ENCODE assay signal across 22 cellular contexts in the genomic region with DNA sequence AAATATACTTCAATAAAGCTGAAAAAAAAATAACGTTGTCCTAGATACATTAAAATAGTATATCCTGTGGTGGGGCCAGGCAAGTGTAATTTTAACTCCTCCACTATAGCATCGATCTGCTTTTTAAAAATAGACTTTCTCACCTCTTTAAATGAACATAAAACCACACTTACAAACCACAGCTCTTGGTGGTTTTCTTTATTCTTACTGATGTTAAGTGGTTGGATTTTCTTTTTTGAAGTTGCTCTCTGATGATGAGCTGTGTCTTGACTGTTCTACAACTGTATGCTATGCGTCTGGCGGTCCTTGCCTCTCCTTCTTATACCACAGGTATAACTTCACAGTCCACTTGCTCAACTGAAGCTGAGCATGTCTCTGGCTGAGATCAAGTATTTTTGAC.
DNase-seq lines count a peak whose midpoint lies in the region; ATAC-seq and TF ChIP-seq lines count a peak whose summit lies in the region.
"Had no signal": no experiment of that assay in that cellular context is flagged by ENCODE, and none has a peak within 500 bp of the region (broad histone marks: within the 10 kb centered on the region; RNA-seq: fewer than 3 reads in every experiment).

No MANE protein-coding gene starts in this region.

- H3K27me3 ChIP-seq in Loucy (ENCODE audit: insufficient read depth, low read length, poor library complexity, severe bottlenecking) (no peaks in the 10 kb centered on the region), dorsolateral prefrontal cortex (no peaks in the 10 kb centered on the region)
- no peaks in the 10 kb centered on the region for H3K27me3 ChIP-seq in effector memory CD4-positive, alpha-beta T cell (replicated peaks; ENCODE audit: control insufficient read depth, insufficient read depth, low read length, poor library complexity, severe bottlenecking)
- H3K27me3 ChIP-seq: adrenal gland, gastroesophageal sphincter, hepatocyte, SJSA1 had no signal

- peak; percentile 7 for DNase-seq in GM13977 (ENCODE audit: low spot score)
- DNase-seq in UCSD-AML1 (lab: John Stamatoyannopoulos, UW; ENCODE audit: unreplicated experiment): peak; percentile 6
- DNase-seq in effector memory CD4-positive, alpha-beta T cell: no peak
- DNase-seq in hippocampal formation (lab: John Stamatoyannopoulos, UW): no peak
- no peak for DNase-seq in dorsolateral prefrontal cortex
- DNase-seq: activated CD4-positive, alpha-beta memory T cell treated with anti-CD3 and anti-CD28 coated beads for 36 hours; activated CD4-positive, CD25-positive, alpha-beta regulatory T cell treated with anti-CD3 and anti-CD28 coated beads, Interleukin-2, amount 50 U/mL, for 72 hours; activated CD8-positive, alpha-beta memory T cell treated with anti-CD3 and anti-CD28 coated beads, Interleukin-2, amount 50 U/mL, for 4 hours; activated naive CD4-positive, alpha-beta T cell treated with anti-CD3 and anti-CD28 coated beads for 36 hours; adrenal gland; CD4-positive, CD25-positive, alpha-beta regulatory T cell; cerebellar nuclear complex; HCEC 1CT; NCI-H1436 treated with DMSO at 0.1 percent for 48 hours; NCI-H748 treated with DMSO at 0.1 percent for 48 hours; right cardiac atrium had no signal

- no peak overlapping the region for H3K9ac ChIP-seq in Loucy (ENCODE audit: low read depth, low read length, poor library complexity, severe bottlenecking)

- no peaks in the 10 kb centered on the region for H3K9me3 ChIP-seq in Loucy (ENCODE audit: insufficient read depth, low read depth, low read length)
- no peaks in the 10 kb centered on the region for H3K9me3 ChIP-seq in effector memory CD4-positive, alpha-beta T cell (ENCODE audit: control insufficient read depth, low read length)
- H3K9me3 ChIP-seq: adrenal gland, gastroesophageal sphincter, SJSA1 had no signal

- peak overlapping the region; percentile 40 for H3K4me2 ChIP-seq in Loucy (ENCODE audit: low read depth, low read length, poor library complexity, severe bottlenecking)
- H3K4me2 ChIP-seq: hepatocyte had no signal

- peaks cover 19% of the 10 kb centered on the region for H3K4me1 ChIP-seq in Loucy (ENCODE audit: insufficient read depth, low read length, poor library complexity, severe bottlenecking)
- no peaks in the 10 kb centered on the region for H3K4me1 ChIP-seq in effector memory CD4-positive, alpha-beta T cell (ENCODE audit: control insufficient read depth, insufficient read depth, low read length, poor library complexity, severe bottlenecking)
- H3K4me1 ChIP-seq: adrenal gland, gastroesophageal sphincter, SJSA1 had no signal

- no peaks in the 10 kb centered on the region for H4K20me1 ChIP-seq in Loucy (ENCODE audit: insufficient read depth, low read length, poor library complexity, severe bottlenecking)

- H3F3A ChIP-seq in Loucy (ENCODE audit: low read depth): no peaks in the 10 kb centered on the region

- TF ChIP-seq CTCF in GM13977 (IDR thresholded peaks at IDR 0.05; ENCODE audit: extremely low read depth, insufficient read depth, missing control alignments) (no peak), Loucy (conservative IDR thresholded peaks at IDR 0.05; ENCODE audit: low read length) (no peak), dorsolateral prefrontal cortex (IDR thresholded peaks at IDR 0.05 in 54 of 56, conservative IDR thresholded peaks at IDR 0.05 in 2 of 56; ENCODE audit: low read depth in 1 of 56, partially characterized antibody in 56 of 56) (no peak)

- intact Hi-C loops in dorsolateral prefrontal cortex (cut with DNase I): no loop called here

- ATAC-seq in GM21786 (IDR thresholded peaks at IDR 0.05; ENCODE audit: unreplicated experiment): peak; percentile 68
- ATAC-seq: gastroesophageal sphincter, left lobe of liver, right cardiac atrium had no signal

- H3K4me3 ChIP-seq in Loucy (ENCODE audit: low read length, poor library complexity, severe bottlenecking): no peak overlapping the region
- no peak overlapping the region for H3K4me3 ChIP-seq in effector memory CD4-positive, alpha-beta T cell (ENCODE audit: insufficient read depth, low read depth, low read length, poor library complexity, severe bottlenecking)
- no peak overlapping the region for H3K4me3 ChIP-seq in dorsolateral prefrontal cortex
- H3K4me3 ChIP-seq: adrenal gland, gastroesophageal sphincter, hepatocyte, SJSA1 had no signal

- in situ Hi-C loops in GM13977 (cut with MboI; ENCODE audit: low pct_unique_long_range_greater_than_20kb, low sequenced_read_pairs, unreplicated experiment): no loop called here

- no peak overlapping the region for H2AFZ ChIP-seq in Loucy (ENCODE audit: low read length)
- H2AFZ ChIP-seq: hepatocyte had no signal

- H3K79me2 ChIP-seq in Loucy (ENCODE audit: insufficient read depth, low read length): no peaks in the 10 kb centered on the region
- H3K79me2 ChIP-seq: hepatocyte had no signal

- H3K27ac ChIP-seq in effector memory CD4-positive, alpha-beta T cell (ENCODE audit: insufficient read depth, low read length, poor library complexity, severe bottlenecking): no peak overlapping the region
- no peak overlapping the region for H3K27ac ChIP-seq in dorsolateral prefrontal cortex
- H3K27ac ChIP-seq: adrenal gland, gastroesophageal sphincter, hepatocyte, SJSA1 had no signal

- H3K36me3 ChIP-seq in Loucy (ENCODE audit: insufficient read depth, low read length): no peaks in the 10 kb centered on the region
- H3K36me3 ChIP-seq in effector memory CD4-positive, alpha-beta T cell (ENCODE audit: control insufficient read depth, insufficient read depth, low read length): no peaks in the 10 kb centered on the region
- H3K36me3 ChIP-seq: adrenal gland, gastroesophageal sphincter, SJSA1 had no signal

- H3K9me2 ChIP-seq in Loucy (replicated peaks; ENCODE audit: low read depth, low read length): no peaks in the 10 kb centered on the region

Comparison
In these comparisons a context has a peak if more than half of its experiments do, and no peak if none do; other contexts are left out.
1. DNase-seq: peak in GM13977 (single experiment) and UCSD-AML1 (single experiment); none in effector memory CD4-positive, alpha-beta T cell (0 of 3), hippocampal formation (0 of 2) and dorsolateral prefrontal cortex (0 of 10).